In the genomic region with DNA sequence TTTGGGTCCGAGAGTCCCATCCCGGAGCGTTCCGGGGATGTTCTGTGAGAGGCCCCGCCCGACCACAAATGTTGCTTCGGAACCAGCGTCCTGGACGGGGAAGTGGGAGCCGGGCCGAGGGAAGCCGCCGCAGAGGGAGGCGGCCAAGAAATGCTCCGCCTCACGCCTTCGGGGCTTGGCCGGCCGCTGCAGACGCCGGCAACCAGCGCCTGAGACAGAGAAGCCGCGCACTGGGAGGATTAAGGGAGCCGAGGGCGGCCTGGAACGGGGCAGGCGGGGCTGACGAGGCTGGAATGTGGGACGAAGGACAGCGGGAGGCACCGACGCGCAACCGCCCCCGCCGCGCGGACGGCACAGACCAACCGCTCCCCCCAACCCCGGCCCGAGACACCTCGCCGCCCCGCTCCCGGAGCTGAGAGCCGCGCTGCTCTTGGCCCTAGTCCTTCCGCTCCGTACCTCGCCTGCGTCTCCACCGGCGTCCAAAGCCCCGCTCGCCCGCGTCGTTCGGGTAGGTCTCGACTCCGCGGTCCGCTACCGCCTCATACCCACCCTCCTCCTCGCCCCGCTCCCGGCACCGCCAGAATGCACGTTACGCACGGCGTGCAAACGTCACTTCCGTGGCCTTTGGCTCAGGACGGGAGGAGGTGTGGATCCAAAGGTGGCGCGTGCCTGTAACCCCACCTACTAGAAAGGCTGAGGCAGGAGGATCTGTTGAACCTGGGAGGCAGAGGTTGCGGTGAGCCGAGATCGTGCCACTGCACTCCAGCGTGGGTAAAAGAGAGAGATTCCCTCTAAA, we compare ENCODE assay signal across 1 cellular context.
TF ChIP-seq lines count a peak whose summit lies in the region.

No MANE protein-coding gene starts in this region.

TF ChIP-seq in K562, 482 proteins besides CTCF, POLR2A, EP300 and RAD21 (continued from another document and continues in another):
- TF ChIP-seq, protein P1, sequence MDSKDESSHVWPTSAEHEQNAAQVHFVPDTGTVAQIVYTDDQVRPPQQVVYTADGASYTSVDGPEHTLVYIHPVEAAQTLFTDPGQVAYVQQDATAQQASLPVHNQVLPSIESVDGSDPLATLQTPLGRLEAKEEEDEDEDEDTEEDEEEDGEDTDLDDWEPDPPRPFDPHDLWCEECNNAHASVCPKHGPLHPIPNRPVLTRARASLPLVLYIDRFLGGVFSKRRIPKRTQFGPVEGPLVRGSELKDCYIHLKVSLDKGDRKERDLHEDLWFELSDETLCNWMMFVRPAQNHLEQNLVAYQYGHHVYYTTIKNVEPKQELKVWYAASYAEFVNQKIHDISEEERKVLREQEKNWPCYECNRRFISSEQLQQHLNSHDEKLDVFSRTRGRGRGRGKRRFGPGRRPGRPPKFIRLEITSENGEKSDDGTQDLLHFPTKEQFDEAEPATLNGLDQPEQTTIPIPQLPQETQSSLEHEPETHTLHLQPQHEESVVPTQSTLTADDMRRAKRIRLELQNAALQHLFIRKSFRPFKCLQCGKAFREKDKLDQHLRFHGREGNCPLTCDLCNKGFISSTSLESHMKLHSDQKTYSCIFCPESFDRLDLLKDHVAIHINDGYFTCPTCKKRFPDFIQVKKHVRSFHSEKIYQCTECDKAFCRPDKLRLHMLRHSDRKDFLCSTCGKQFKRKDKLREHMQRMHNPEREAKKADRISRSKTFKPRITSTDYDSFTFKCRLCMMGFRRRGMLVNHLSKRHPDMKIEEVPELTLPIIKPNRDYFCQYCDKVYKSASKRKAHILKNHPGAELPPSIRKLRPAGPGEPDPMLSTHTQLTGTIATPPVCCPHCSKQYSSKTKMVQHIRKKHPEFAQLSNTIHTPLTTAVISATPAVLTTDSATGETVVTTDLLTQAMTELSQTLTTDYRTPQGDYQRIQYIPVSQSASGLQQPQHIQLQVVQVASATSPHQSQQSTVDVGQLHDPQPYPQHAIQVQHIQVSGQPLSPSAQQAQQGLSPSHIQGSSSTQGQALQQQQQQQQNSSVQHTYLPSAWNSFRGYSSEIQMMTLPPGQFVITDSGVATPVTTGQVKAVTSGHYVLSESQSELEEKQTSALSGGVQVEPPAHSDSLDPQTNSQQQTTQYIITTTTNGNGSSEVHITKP (IDR thresholded peaks at IDR 0.05; ENCODE audit: partially characterized antibody): peak; percentile 61
- TF ChIP-seq ATF7 (IDR thresholded peaks at IDR 0.05): peak; percentile 78
- no peak for TF ChIP-seq CBFA2T2 (conservative IDR thresholded peaks at IDR 0.05)
- no peak for TF ChIP-seq BRD4 (IDR thresholded peaks at IDR 0.05)
- TF ChIP-seq ELF2 (CRISPR knock-in tag; IDR thresholded peaks at IDR 0.05): no peak
- no peak for TF ChIP-seq ZNF165 (CRISPR knock-in tag; IDR thresholded peaks at IDR 0.05; ENCODE audit: borderline replicate concordance)
- no peak for TF ChIP-seq ZC3H11A (IDR thresholded peaks at IDR 0.05; ENCODE audit: low read depth, low read length)
- TF ChIP-seq DIDO1 (tag; IDR thresholded peaks at IDR 0.05; ENCODE audit: low read depth): peak; percentile 76
- TF ChIP-seq, protein P2, sequence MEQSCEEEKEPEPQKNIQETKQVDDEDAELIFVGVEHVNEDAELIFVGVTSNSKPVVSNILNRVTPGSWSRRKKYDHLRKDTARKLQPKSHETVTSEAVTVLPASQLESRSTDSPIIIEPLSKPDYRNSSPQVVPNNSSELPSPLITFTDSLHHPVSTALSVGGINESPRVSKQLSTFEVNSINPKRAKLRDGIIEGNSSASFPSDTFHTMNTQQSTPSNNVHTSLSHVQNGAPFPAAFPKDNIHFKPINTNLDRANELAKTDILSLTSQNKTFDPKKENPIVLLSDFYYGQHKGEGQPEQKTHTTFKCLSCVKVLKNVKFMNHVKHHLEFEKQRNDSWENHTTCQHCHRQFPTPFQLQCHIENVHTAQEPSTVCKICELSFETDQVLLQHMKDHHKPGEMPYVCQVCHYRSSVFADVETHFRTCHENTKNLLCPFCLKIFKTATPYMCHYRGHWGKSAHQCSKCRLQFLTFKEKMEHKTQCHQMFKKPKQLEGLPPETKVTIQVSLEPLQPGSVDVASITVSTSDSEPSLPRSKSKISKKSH (CRISPR knock-in tag; IDR thresholded peaks at IDR 0.05): no peak
- TF ChIP-seq NFXL1 (CRISPR knock-in tag; IDR thresholded peaks at IDR 0.05): no peak
- TF ChIP-seq LARP7 (IDR thresholded peaks at IDR 0.05): 0 out of 2 replicates have a peak, but pooled peaks have one; percentile 54
- TF ChIP-seq ZNF133 (CRISPR knock-in tag; IDR thresholded peaks at IDR 0.05): no peak
- TF ChIP-seq ZBTB17 (CRISPR knock-in tag; IDR thresholded peaks at IDR 0.05): no peak
- TF ChIP-seq, protein P3, sequence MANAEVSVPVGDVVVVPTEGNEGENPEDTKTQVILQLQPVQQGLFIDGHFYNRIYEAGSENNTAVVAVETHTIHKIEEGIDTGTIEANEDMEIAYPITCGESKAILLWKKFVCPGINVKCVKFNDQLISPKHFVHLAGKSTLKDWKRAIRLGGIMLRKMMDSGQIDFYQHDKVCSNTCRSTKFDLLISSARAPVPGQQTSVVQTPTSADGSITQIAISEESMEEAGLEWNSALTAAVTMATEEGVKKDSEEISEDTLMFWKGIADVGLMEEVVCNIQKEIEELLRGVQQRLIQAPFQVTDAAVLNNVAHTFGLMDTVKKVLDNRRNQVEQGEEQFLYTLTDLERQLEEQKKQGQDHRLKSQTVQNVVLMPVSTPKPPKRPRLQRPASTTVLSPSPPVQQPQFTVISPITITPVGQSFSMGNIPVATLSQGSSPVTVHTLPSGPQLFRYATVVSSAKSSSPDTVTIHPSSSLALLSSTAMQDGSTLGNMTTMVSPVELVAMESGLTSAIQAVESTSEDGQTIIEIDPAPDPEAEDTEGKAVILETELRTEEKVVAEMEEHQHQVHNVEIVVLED (CRISPR knock-in tag; IDR thresholded peaks at IDR 0.05): peak; percentile 99
- TF ChIP-seq NBN (IDR thresholded peaks at IDR 0.05; ENCODE audit: low read depth): peak; percentile 86
- TF ChIP-seq DNMT1 (IDR thresholded peaks at IDR 0.05): no peak
- no peak for TF ChIP-seq ELF1 (tag; IDR thresholded peaks at IDR 0.05)
- TF ChIP-seq TEAD2 (tag; IDR thresholded peaks at IDR 0.05): no peak
- TF ChIP-seq SMAD4 (CRISPR knock-in tag; conservative IDR thresholded peaks at IDR 0.05): peak; percentile 63
- no peak for TF ChIP-seq PREB (CRISPR knock-in tag; IDR thresholded peaks at IDR 0.05)
- TF ChIP-seq NR3C1 (CRISPR knock-in tag; IDR thresholded peaks at IDR 0.05): no peak
- TF ChIP-seq HDAC6 (IDR thresholded peaks at IDR 0.05; ENCODE audit: low read depth, low read length): no peak
- no peak for TF ChIP-seq ZNF347 (CRISPR knock-in tag; IDR thresholded peaks at IDR 0.05; ENCODE audit: low read depth)
- TF ChIP-seq CBX5 (IDR thresholded peaks at IDR 0.05; ENCODE audit: borderline replicate concordance, low read depth): no peak; the same call in 1 of the 2 replicates
- 0 out of 2 replicates have a peak, but pooled peaks have one; percentile 48 for TF ChIP-seq FOXP4 (CRISPR knock-in tag; IDR thresholded peaks at IDR 0.05; ENCODE audit: borderline replicate concordance)
- TF ChIP-seq HNRNPK (IDR thresholded peaks at IDR 0.05; ENCODE audit: low read depth, low read length, poor library complexity, severe bottlenecking): no peak
- no peak for TF ChIP-seq ZNF354B (CRISPR knock-in tag; IDR thresholded peaks at IDR 0.05)
- peak; percentile 83 to 85 for TF ChIP-seq MAZ (CRISPR knock-in tag; conservative IDR thresholded peaks at IDR 0.05 in 1 of 2, IDR thresholded peaks at IDR 0.05 in 1 of 2)
- no peak for TF ChIP-seq FUS (optimal IDR thresholded peaks at IDR 0.05; ENCODE audit: low read depth, low read length)
- no peak for TF ChIP-seq CCAR2 (IDR thresholded peaks at IDR 0.05; ENCODE audit: low read depth, low read length)
- no peak for TF ChIP-seq POLR2AphosphoS2 (IDR thresholded peaks at IDR 0.05; ENCODE audit: low read length)
- TF ChIP-seq ZNF445 (CRISPR knock-in tag; IDR thresholded peaks at IDR 0.05; ENCODE audit: low read depth): no peak
- TF ChIP-seq CREM (IDR thresholded peaks at IDR 0.05; ENCODE audit: low read depth): peak; percentile 98
- no peak for TF ChIP-seq CLOCK (CRISPR knock-in tag; IDR thresholded peaks at IDR 0.05; ENCODE audit: borderline replicate concordance)
- TF ChIP-seq ZSCAN29 (IDR thresholded peaks at IDR 0.05): no peak
- TF ChIP-seq HOMEZ (CRISPR knock-in tag; IDR thresholded peaks at IDR 0.05): no peak
- TF ChIP-seq BACH1 (tag; IDR thresholded peaks at IDR 0.05): no peak
- no peak for TF ChIP-seq MCM5 (IDR thresholded peaks at IDR 0.05; ENCODE audit: low read depth)
- no peak for TF ChIP-seq MYNN (IDR thresholded peaks at IDR 0.05)
- TF ChIP-seq MYNN (CRISPR knock-in tag; IDR thresholded peaks at IDR 0.05): no peak
- no peak for TF ChIP-seq KDM1A (IDR thresholded peaks at IDR 0.05)
